7 cellular contexts compared by ENCODE assay signal in genomic region chr4:52137152-52137551, GRCh38.
DNase-seq lines count a peak whose midpoint lies in the region; ATAC-seq, FAIRE-seq and TF ChIP-seq lines count a peak whose summit lies in the region.
"Not testable (repeated sequence)": the region's sequence is repeated elsewhere in the genome, so short reads cannot be mapped to it uniquely, and the experiment has no call there.

No MANE protein-coding gene starts in this region.

- H3K9ac ChIP-seq in adipocyte (ENCODE audit: low read length), result not testable (repeated sequence)

- not testable (repeated sequence) for ATAC-seq in RWPE2 (ENCODE audit: low read depth)

- H3K4me1 ChIP-seq in RWPE2 (ENCODE audit: insufficient read depth, poor library complexity, severe bottlenecking), result not testable (repeated sequence)
- H3K4me1 ChIP-seq in adipocyte (ENCODE audit: control insufficient read depth, insufficient read depth, low read length), result peaks cover 35% of the 10 kb centered on the region

- H3K27ac ChIP-seq in RWPE2 (ENCODE audit: poor library complexity, severe bottlenecking), result not testable (repeated sequence)

- H3K36me3 ChIP-seq in RWPE2 (ENCODE audit: low read depth); adipocyte (ENCODE audit: control insufficient read depth, insufficient read depth, low read length, severe bottlenecking): not testable (repeated sequence)

- H3K27me3 ChIP-seq in RWPE2 (ENCODE audit: insufficient read depth, poor library complexity, severe bottlenecking); adipocyte (replicated peaks; ENCODE audit: control insufficient read depth, insufficient read depth, low read length): not testable (repeated sequence)

- DNase-seq in GM12892 (ENCODE audit: insufficient read length); RWPE2 (ENCODE audit: low spot score): not testable (repeated sequence)
- peak; percentile 7 for DNase-seq in NCI-H2171 treated with DMSO at 0.1 percent for 48 hours (lab: John Stamatoyannopoulos, UW)
- DNase-seq in adipocyte (ENCODE audit: low read depth), result peak; percentile 25
- peak; percentile 29 for DNase-seq in choroid plexus epithelial cell (ENCODE audit: low read depth)
- peak; percentile 32 for DNase-seq in fibroblast of peridontal ligament (ENCODE audit: extremely low read depth)
- DNase-seq in iris pigment epithelial cell (ENCODE audit: low read depth), result peak; percentile 6

- not testable (repeated sequence) for TF ChIP-seq POLR2A in GM12892 (IDR thresholded peaks at IDR 0.05; ENCODE audit: low read depth, low read length)

- peak; percentile 34 for TF ChIP-seq CTCF in RWPE2 (IDR thresholded peaks at IDR 0.05; ENCODE audit: poor library complexity, severe bottlenecking)
- not testable (repeated sequence) for TF ChIP-seq CTCF in choroid plexus epithelial cell (conservative IDR thresholded peaks at IDR 0.05; ENCODE audit: low read depth, low read length)

- H3K4me3 ChIP-seq in RWPE2 (ENCODE audit: severe bottlenecking); adipocyte (ENCODE audit: low read length); choroid plexus epithelial cell (ENCODE audit: low read depth, low read length): not testable (repeated sequence)

- peak; percentile 30 for FAIRE-seq in GM12892 (lab: Jason Lieb, UNC)

- not testable (repeated sequence) for H3K9me3 ChIP-seq in RWPE2 (ENCODE audit: severe bottlenecking)
- H3K9me3 ChIP-seq in adipocyte (ENCODE audit: control insufficient read depth, low read length), result peaks cover 15% of the 10 kb centered on the region
